Comparison of ENCODE assay signal across 36 cellular contexts in genomic region chr9:99319048-99319447, GRCh38.
"Had no signal": no experiment of that assay in that cellular context is flagged by ENCODE, and none has a peak within 500 bp of the region (broad histone marks: within the 10 kb centered on the region; RNA-seq: fewer than 3 reads in every experiment).

No MANE protein-coding gene starts in this region.

- FAIRE-seq: astrocyte, TTC549 had no signal

- H3K4me3 ChIP-seq: adrenal gland, body of pancreas, breast epithelium, cardiac muscle cell had no signal

- H3K36me3 ChIP-seq: adrenal gland, brain microvascular endothelial cell, breast epithelium, cardiac muscle cell had no signal

- H3K27ac ChIP-seq: adrenal gland, body of pancreas, brain microvascular endothelial cell, breast epithelium, cardiac muscle cell, VCaP had no signal

- H3K27me3 ChIP-seq: body of pancreas, brain microvascular endothelial cell, breast epithelium, cardiac muscle cell had no signal

- ATAC-seq: activated CD8-positive, alpha-beta T cell treated with anti-CD3 and anti-CD28 coated beads for 36 hours; activated naive CD4-positive, alpha-beta T cell treated with anti-CD3 and anti-CD28 coated beads, Interleukin-2, amount 50 U/mL, for 72 hours; activated T-cell treated with anti-CD3 and anti-CD28 coated beads, Interleukin-2, amount 50 U/mL, for 4 hours; activated T-cell treated with anti-CD3 and anti-CD28 coated beads, Interleukin-2, amount 50 U/mL, for 72 hours; activated T-helper 17 cell treated with anti-CD3 and anti-CD28 coated beads, Interleukin-2, amount 50 U/mL, for 72 hours; body of pancreas had no signal

- H3K4me1 ChIP-seq: adrenal gland, breast epithelium had no signal

- H3K9me3 ChIP-seq: adrenal gland, body of pancreas, breast epithelium had no signal

- DNase-seq: activated B cell treated with CpG ODN at 0.5 μM for 24 hours; activated CD4-positive, alpha-beta memory T cell treated with anti-CD3 and anti-CD28 coated beads for 36 hours; activated CD4-positive, alpha-beta T cell treated with anti-CD3 and anti-CD28 coated beads for 4 hours; activated CD4-positive, alpha-beta T cell treated with anti-CD3 and anti-CD28 coated beads, Interleukin-2, amount 10 ng/mL, durations not matched to agents 24 days and 14 days; activated CD4-positive, alpha-beta T cell treated with anti-CD3 and anti-CD28 coated beads, Interleukin-2, amount 50 U/mL, for 1 hour; activated CD4-positive, alpha-beta T cell treated with anti-CD3 and anti-CD28 coated beads, Interleukin-2, amount 50 U/mL, for 4 hours; activated CD4-positive, CD25-positive, alpha-beta regulatory T cell treated with anti-CD3 and anti-CD28 coated beads, Interleukin-2, amount 50 U/mL, for 72 hours; activated CD8-positive, alpha-beta memory T cell treated with anti-CD3 and anti-CD28 coated beads, Interleukin-2, amount 50 U/mL, for 4 hours; activated CD8-positive, alpha-beta T cell treated with anti-CD3 and anti-CD28 coated beads for 36 hours; activated effector memory CD4-positive, alpha-beta T cell treated with anti-CD3 and anti-CD28 coated beads, Interleukin-2, amount 50 U/mL, for 16 hours; activated gamma-delta T cell treated with Interleukin-2 at 50 U/mL for 16 hours; activated naive CD4-positive, alpha-beta T cell; activated naive CD4-positive, alpha-beta T cell treated with anti-CD3 and anti-CD28 coated beads for 36 hours; activated naive CD4-positive, alpha-beta T cell treated with anti-CD3 and anti-CD28 coated beads, Interleukin-2, amount 50 U/mL, for 16 hours; activated naive CD8-positive, alpha-beta T cell treated with anti-CD3 and anti-CD28 coated beads for 36 hours; activated T-cell treated with anti-CD3 and anti-CD28 coated beads for 4 hours; activated T-cell treated with anti-CD3 and anti-CD28 coated beads, Interleukin-2, amount 50 U/mL, for 1 hour; activated T-cell treated with anti-CD3 and anti-CD28 coated beads, Interleukin-2, amount 50 U/mL, for 4 hours; activated T-cell treated with anti-CD3 and anti-CD28 coated beads, Interleukin-2, amount 50 U/mL, for 72 hours; adrenal gland; amniotic stem cell; aorta; body of pancreas; brain microvascular endothelial cell; caudate nucleus; cerebellar nuclear complex; T-helper 1 cell; T-helper 2 cell; T-helper 9 cell had no signal
